ENCODE assay signal across 14 cellular contexts in genomic region chr5:82639393-82640144, GRCh38.
A peak's percentile ranks its signal among the peaks of the same experiment; 100 is the strongest.
DNase-seq lines count a peak whose midpoint lies in the region; ATAC-seq and TF ChIP-seq lines count a peak whose summit lies in the region.
"Had no signal": no experiment of that assay in that cellular context is flagged by ENCODE, and none has a peak within 500 bp of the region (broad histone marks: within the 10 kb centered on the region; RNA-seq: fewer than 3 reads in every experiment).

No MANE protein-coding gene starts in this region.

- H4K20me1 ChIP-seq in fibroblast of lung (ENCODE audit: control insufficient read depth, extremely low read depth, insufficient read depth, low read length), result no peaks in the 10 kb centered on the region
- H4K20me1 ChIP-seq in osteoblast (ENCODE audit: insufficient read depth, low read length), result no peaks in the 10 kb centered on the region

- peak; percentile 51 for DNase-seq in Jurkat, Clone E6-1 (ENCODE audit: low read depth, low spot score)
- DNase-seq in fibroblast of lung (ENCODE audit: low read depth in 2 of 2) (peak; percentile 54 to 56), osteoblast (ENCODE audit: insufficient read length, low spot score, missing footprints) (peak; percentile 52), germinal center (ENCODE audit: low spot score) (no peak), mucosa of descending colon (no peak), Ammon's horn (ENCODE audit: low spot score) (no peak), omental fat pad (ENCODE audit: low spot score) (no peak)
- DNase-seq: left lung; naive thymus-derived CD8-positive, alpha-beta T cell; NCI-H1436; NCI-H524 treated with DMSO at 0.1 percent for 48 hours; stimulated activated naive CD4-positive, alpha-beta T cell treated with Interleukin-2 at 50 U/mL for 16 hours had no signal

- H3K9ac ChIP-seq in fibroblast of lung (ENCODE audit: insufficient read depth, low read length), result no peak overlapping the region

- no peak overlapping the region for H2AFZ ChIP-seq in fibroblast of lung (ENCODE audit: low read length)
- peak overlapping the region; percentile 56 for H2AFZ ChIP-seq in osteoblast (ENCODE audit: low read length)

- H3K9me3 ChIP-seq in fibroblast of lung (ENCODE audit: control insufficient read depth, insufficient read depth, low read depth, low read length) (no peaks in the 10 kb centered on the region), osteoblast (ENCODE audit: low read depth, low read length) (no peaks in the 10 kb centered on the region), mucosa of descending colon (no peaks in the 10 kb centered on the region)
- H3K9me3 ChIP-seq: left lung had no signal

- no peak overlapping the region for H3K27ac ChIP-seq in fibroblast of lung (ENCODE audit: insufficient read depth, low read length)
- no peak overlapping the region for H3K27ac ChIP-seq in osteoblast (ENCODE audit: low read depth, low read length)
- H3K27ac ChIP-seq: left lung had no signal

- H3K79me2 ChIP-seq in fibroblast of lung (ENCODE audit: control insufficient read depth, insufficient read depth, low read length), result no peaks in the 10 kb centered on the region
- H3K79me2 ChIP-seq in osteoblast (ENCODE audit: insufficient read depth, low read length), result no peaks in the 10 kb centered on the region

- H3K4me2 ChIP-seq in fibroblast of lung (ENCODE audit: extremely low read depth, insufficient read depth, low read length) (no peak overlapping the region), osteoblast (ENCODE audit: insufficient read depth, low read length) (no peak overlapping the region)

- no peak overlapping the region for H3K4me3 ChIP-seq in Jurkat, Clone E6-1 (ENCODE audit: low read length)
- no peak overlapping the region for H3K4me3 ChIP-seq in fibroblast of lung (replicated peaks in 1 of 4; ENCODE audit: control extremely low read depth in 1 of 4, insufficient read depth in 1 of 4, low read depth in 3 of 4, low read length in 4 of 4)
- no peak overlapping the region for H3K4me3 ChIP-seq in osteoblast (ENCODE audit: insufficient read depth, low read length)
- no peak overlapping the region for H3K4me3 ChIP-seq in mucosa of descending colon
- H3K4me3 ChIP-seq: left lung had no signal

- peaks cover 2% of the 10 kb centered on the region for H3K4me1 ChIP-seq in fibroblast of lung (ENCODE audit: control insufficient read depth, extremely low read depth, insufficient read depth, low read length)
- H3K4me1 ChIP-seq in osteoblast (ENCODE audit: insufficient read depth, low read length), result peaks cover 15% of the 10 kb centered on the region
- H3K4me1 ChIP-seq in mucosa of descending colon (ENCODE audit: low read depth), result peaks cover 25% of the 10 kb centered on the region

- ATAC-seq in SK-N-SH treated with all-trans-retinoic acid at 6 μM for 48 hours, result peak; percentile 33; the same call in 2 of the 3 replicates
- no peak for ATAC-seq in mucosa of descending colon
- no peak for ATAC-seq in omental fat pad (ENCODE audit: low FRiP score)
- ATAC-seq: activated CD4-positive, CD25-positive, alpha-beta regulatory T cell treated with anti-CD3 and anti-CD28 coated beads, Interleukin-2, amount 50 U/mL, for 24 hours; left lung; naive thymus-derived CD8-positive, alpha-beta T cell had no signal

- no peaks in the 10 kb centered on the region for H3K27me3 ChIP-seq in fibroblast of lung (ENCODE audit: control insufficient read depth, insufficient read depth, low read length)
- no peaks in the 10 kb centered on the region for H3K27me3 ChIP-seq in osteoblast (ENCODE audit: insufficient read depth, low read length)
- H3K27me3 ChIP-seq: left lung had no signal

- no peak for TF ChIP-seq CTCF in fibroblast of lung (conservative IDR thresholded peaks at IDR 0.05 in 1 of 2, IDR thresholded peaks at IDR 0.05 in 1 of 2; ENCODE audit: low read depth in 1 of 2, low read length in 2 of 2)
- no peak for TF ChIP-seq CTCF in osteoblast (IDR thresholded peaks at IDR 0.05; ENCODE audit: extremely low read depth, low read depth, low read length)
- TF ChIP-seq CTCF in mucosa of descending colon (IDR thresholded peaks at IDR 0.05), result no peak
- no peak for TF ChIP-seq CTCF in omental fat pad (IDR thresholded peaks at IDR 0.05)

- H3K36me3 ChIP-seq in fibroblast of lung (ENCODE audit: control insufficient read depth, insufficient read depth, low read length) (no peaks in the 10 kb centered on the region), osteoblast (ENCODE audit: insufficient read depth, low read length) (no peaks in the 10 kb centered on the region), mucosa of descending colon (ENCODE audit: low read depth) (no peaks in the 10 kb centered on the region)
- H3K36me3 ChIP-seq: left lung had no signal

- intact Hi-C loops in mucosa of descending colon (cut with DNase I, micrococcal nuclease), result no loop called here

TF ChIP-seq in SK-N-SH treated with all-trans-retinoic acid at 6 μM for 48 hours, 23 proteins besides CTCF, POLR2A, EP300 and RAD21:
- peak; percentile 67; the same call in 1 of the 2 replicates for TF ChIP-seq TCF4 (CRISPR knock-in tag; IDR thresholded peaks at IDR 0.05; ENCODE audit: borderline replicate concordance)
- no peak for TF ChIP-seq ISL1 (CRISPR knock-in tag; IDR thresholded peaks at IDR 0.05)

Comparison
In these comparisons a context has a peak if more than half of its experiments do, and no peak if none do; other contexts are left out.
1. DNase-seq: peak in Jurkat, Clone E6-1 (single experiment), fibroblast of lung (2 of 2) and osteoblast (single experiment); none in germinal center (single experiment), mucosa of descending colon (0 of 3), Ammon's horn (single experiment) and omental fat pad (single experiment).